In the genomic region with DNA sequence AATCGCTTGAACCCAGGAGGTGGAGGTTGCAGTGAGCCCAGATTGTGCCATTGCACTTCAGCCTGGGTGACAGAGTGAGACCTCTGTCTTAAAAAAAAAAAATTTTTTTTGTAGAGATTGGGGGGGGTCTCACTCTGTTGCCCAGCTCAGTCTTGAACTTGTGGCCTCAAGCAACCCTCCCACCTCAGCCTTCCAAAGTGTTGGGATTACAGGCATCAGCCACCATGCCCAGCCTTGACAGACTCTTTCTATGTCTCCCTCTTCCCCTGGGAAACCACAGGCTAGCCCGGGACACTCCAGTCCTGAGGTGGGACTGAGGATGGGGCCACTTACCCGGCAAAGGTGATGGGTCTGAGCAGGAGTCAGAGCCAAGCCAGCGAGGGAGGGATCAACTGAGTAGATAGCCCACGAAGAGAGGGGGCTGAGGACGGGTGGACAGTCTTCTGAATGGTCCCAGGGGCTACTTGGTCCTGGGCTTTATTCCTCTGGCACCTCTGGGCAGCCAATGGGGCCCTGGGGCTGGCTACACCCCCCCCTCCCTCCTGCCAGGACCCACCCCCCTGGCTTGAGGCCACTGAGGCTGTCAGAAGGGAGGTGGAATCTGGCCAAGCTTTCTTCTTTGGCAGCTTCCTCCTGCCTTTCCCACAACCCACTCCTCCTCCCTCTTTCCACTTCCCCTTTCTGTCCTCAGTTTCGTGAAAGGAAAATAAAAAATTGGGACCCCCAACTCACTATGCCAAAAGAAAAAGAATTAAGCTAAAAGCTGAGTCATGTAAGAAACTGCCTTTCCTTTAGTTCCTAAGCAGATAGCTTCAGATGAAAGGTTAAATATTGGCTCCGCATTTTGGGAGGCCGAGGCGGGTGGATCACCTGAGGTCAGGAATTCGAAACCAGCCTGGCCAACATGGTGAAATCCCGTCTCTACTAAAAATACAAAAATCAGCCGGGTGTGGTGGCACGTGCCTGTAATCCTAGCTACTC, we compare ENCODE assay signal across 1 cellular context.
A peak's percentile ranks its signal among the peaks of the same experiment; 100 is the strongest.
TF ChIP-seq lines count a peak whose summit lies in the region.

A gene with protein sequence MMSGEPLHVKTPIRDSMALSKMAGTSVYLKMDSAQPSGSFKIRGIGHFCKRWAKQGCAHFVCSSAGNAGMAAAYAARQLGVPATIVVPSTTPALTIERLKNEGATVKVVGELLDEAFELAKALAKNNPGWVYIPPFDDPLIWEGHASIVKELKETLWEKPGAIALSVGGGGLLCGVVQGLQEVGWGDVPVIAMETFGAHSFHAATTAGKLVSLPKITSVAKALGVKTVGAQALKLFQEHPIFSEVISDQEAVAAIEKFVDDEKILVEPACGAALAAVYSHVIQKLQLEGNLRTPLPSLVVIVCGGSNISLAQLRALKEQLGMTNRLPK (minus strand): TSS at position 453 of the 981 bp plus-strand sequence. CDS start 4,179 bp downstream, outside the sequence.

TF ChIP-seq in GM12878, 131 proteins besides CTCF, POLR2A, EP300 and RAD21 (continued from another document):
- TF ChIP-seq SPI1 (IDR thresholded peaks at IDR 0.05; ENCODE audit: borderline replicate concordance, insufficient read depth, low read depth, low read length), result peak; percentile 9; the same call in 1 of the 2 replicates
- peak in 1 of 2 experiments; percentile 37; a peak in 1 of 4 replicates for TF ChIP-seq BHLHE40 (IDR thresholded peaks at IDR 0.05; ENCODE audit: borderline replicate concordance in 1 of 2, low read depth in 2 of 2, low read length in 1 of 2)
- TF ChIP-seq, protein P1, sequence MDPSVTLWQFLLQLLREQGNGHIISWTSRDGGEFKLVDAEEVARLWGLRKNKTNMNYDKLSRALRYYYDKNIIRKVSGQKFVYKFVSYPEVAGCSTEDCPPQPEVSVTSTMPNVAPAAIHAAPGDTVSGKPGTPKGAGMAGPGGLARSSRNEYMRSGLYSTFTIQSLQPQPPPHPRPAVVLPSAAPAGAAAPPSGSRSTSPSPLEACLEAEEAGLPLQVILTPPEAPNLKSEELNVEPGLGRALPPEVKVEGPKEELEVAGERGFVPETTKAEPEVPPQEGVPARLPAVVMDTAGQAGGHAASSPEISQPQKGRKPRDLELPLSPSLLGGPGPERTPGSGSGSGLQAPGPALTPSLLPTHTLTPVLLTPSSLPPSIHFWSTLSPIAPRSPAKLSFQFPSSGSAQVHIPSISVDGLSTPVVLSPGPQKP (IDR thresholded peaks at IDR 0.05; ENCODE audit: low read depth, low read length), result no peak
